12 cellular contexts compared by ENCODE assay signal in the genomic region with DNA sequence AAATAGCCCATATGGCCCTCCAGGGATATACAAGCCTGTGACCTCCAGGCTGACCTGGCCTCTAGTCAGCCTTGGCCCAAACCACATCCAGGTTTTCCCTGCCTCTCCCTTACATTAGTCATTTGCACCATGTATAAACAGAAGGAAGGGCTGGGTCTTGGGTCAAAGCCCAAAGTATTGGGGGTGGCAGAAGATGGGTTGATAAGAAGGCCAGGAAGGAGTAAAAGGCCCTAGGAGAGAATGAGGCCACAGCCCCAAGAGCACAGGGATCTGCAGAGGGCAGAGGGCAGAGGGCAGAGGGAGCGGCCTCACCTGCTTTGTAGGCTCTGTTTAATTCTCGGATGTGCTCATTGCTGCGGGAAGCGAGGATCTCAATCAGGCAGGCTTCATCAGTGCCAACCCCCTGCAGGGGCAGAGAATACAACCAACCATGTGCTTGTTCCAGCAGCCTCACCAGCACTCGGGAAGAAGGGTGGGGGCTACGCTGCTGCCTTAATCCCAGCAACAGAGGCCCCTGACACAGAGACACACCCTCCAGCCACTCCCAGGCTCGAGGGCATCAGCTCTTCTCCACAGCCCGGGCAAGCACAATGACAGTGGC. TPM values are rescaled to one million over a fixed set of nuclear protein-coding genes. Genes with fewer than 3 reads are reported as not detected.
DNase-seq lines count a peak whose midpoint lies in the region; ATAC-seq and TF ChIP-seq lines count a peak whose summit lies in the region.
"Had no signal": no experiment of that assay in that cellular context is flagged by ENCODE, and none has a peak within 500 bp of the region (broad histone marks: within the 10 kb centered on the region; RNA-seq: fewer than 3 reads in every experiment).

No MANE protein-coding gene starts in this region.

- H3K4me3 ChIP-seq in PC-3 (ENCODE audit: low read length) (peak overlapping the region; percentile 23), gastrocnemius medialis (no peak overlapping the region)

- H3K36me3 ChIP-seq in PC-3 (ENCODE audit: low read depth, low read length) = peaks cover 74% of the 10 kb centered on the region
- peaks cover 0 to 38% of the 10 kb centered on the region in 2 donors for H3K36me3 ChIP-seq in gastrocnemius medialis

- BruUV-seq in PC-3 (replicated peaks; lab: Mats Ljungman, UMichigan) = TSS peak; percentile 19

- H3F3A ChIP-seq in PC-3 (ENCODE audit: low read length, unreplicated experiment) = peaks cover 12% of the 10 kb centered on the region

- in situ Hi-C loops in Caki2 (cut with HindIII; ENCODE audit: low pct_unique_long_range_greater_than_20kb, low sequenced_read_pairs) = no loop called here
- in situ Hi-C loops in gastrocnemius medialis (cut with MboI; ENCODE audit: low sequenced_read_pairs in 4 of 4) = loop anchor here in 1 of 4 donors (5.0 kb wide), 1 partner anchor 38 kb away; no protein-coding TSS in a partner anchor

- TF ChIP-seq CTCF in PC-3 (conservative IDR thresholded peaks at IDR 0.05; ENCODE audit: low read depth, low read length) = no peak
- no peak for TF ChIP-seq CTCF in gastrocnemius medialis (IDR thresholded peaks at IDR 0.05 in 4 of 5, conservative IDR thresholded peaks at IDR 0.05 in 1 of 5)

- H3K27me3 ChIP-seq in PC-3 (ENCODE audit: low read length) = no peaks in the 10 kb centered on the region
- no peaks in the 10 kb centered on the region for H3K27me3 ChIP-seq in gastrocnemius medialis

- TF ChIP-seq POLR2A in gastrocnemius medialis (IDR thresholded peaks at IDR 0.05) = no peak

- H3K4me1 ChIP-seq in PC-3 (ENCODE audit: insufficient read depth, low read length) (peaks cover 55% of the 10 kb centered on the region), gastrocnemius medialis (peaks cover 66 to 92% of the 10 kb centered on the region in 2 donors)

- no peaks in the 10 kb centered on the region for H3K9me2 ChIP-seq in PC-3 (replicated peaks; ENCODE audit: low read length)

- DNase-seq in Caki2 (ENCODE audit: low read depth) (peak; percentile 45), PC-3 (peak; percentile 100), fibroblast of gingiva (ENCODE audit: low read depth) (peak; percentile 89), gastrocnemius medialis (no peak), pons (ENCODE audit: low spot score) (no peak)
- DNase-seq in stimulated activated CD8-positive, alpha-beta memory T cell treated with anti-CD3 and anti-CD28 coated beads, Interleukin-4, amount 100 ng/mL, for 48 hours = no peak
- DNase-seq in activated T-cell treated with anti-CD3 and anti-CD28 coated beads, Interleukin-2, amount 50 U/mL, for 1 hour = no peak
- DNase-seq: central memory CD4-positive, alpha-beta T cell; kidney glomerular epithelial cell; NCI-H2227 treated with DMSO at 0.1 percent for 48 hours; stimulated activated CD4-positive, alpha-beta T cell treated with anti-CD3 and anti-CD28 coated beads, Interleukin-15, amount 100 ng/mL, for 24 hours had no signal

- H3K9ac ChIP-seq in PC-3 (ENCODE audit: low read length) = peak overlapping the region; percentile 61

- ATAC-seq in PC-3 (peak; percentile 71), gastrocnemius medialis (no peak), GM18868 (IDR thresholded peaks at IDR 0.05; ENCODE audit: unreplicated experiment) (no peak)

- peaks cover 28% of the 10 kb centered on the region for H3K79me2 ChIP-seq in PC-3 (ENCODE audit: low read length)

- H3K9me3 ChIP-seq in PC-3 (ENCODE audit: low read length) = no peaks in the 10 kb centered on the region
- no peaks in the 10 kb centered on the region for H3K9me3 ChIP-seq in gastrocnemius medialis

- H4K20me1 ChIP-seq in PC-3 (ENCODE audit: low read length) = peaks cover 5% of the 10 kb centered on the region

- H3K4me2 ChIP-seq in PC-3 (ENCODE audit: low read length) = peak overlapping the region; percentile 58

- POLR2A ChIA-PET in PC-3 (lab: Charles Lee; ENCODE audit: unreplicated experiment) = no interaction called here

- intact Hi-C loops in PC-3 (cut with micrococcal nuclease) (loop anchor here (1.0 kb wide), 5 partner anchors 18 to 720 kb away; no protein-coding TSS in a partner anchor), gastrocnemius medialis (cut with DNase I; ENCODE audit: low total_unique reads) (no loop called here)

- peak overlapping the region; percentile 78 for H3K27ac ChIP-seq in PC-3 (ENCODE audit: low read length)
- H3K27ac ChIP-seq in gastrocnemius medialis = peak overlapping the region; percentile 71 to 92 (median 80)

- CTCF ChIA-PET in PC-3 (lab: Charles Lee) = interaction anchor here (2.0 kb wide), 1 partner anchor 19 kb away, joined by 12 read pairs; no protein-coding TSS in a partner anchor

- H2AFZ ChIP-seq in PC-3 (ENCODE audit: low read length) = no peak overlapping the region

RNA-seq across cellular contexts. Expression of gene PLAC9, which starts 31.3 kb away (rescaled TPM):
- not detected in 2 replicates for total RNA-seq in Caki2 (2014; rRNA removed; shearing (Covaris generic); ENCODE audit: low replicate concordance)
- 0.81 and 2.0 TPM in 2 replicates for total RNA-seq in PC-3 (2014; rRNA removed)
- 10 to 100 TPM in 1 of 4 donors, 1 to 10 TPM in 3; 4.6 to 16.1 (median 6.9) TPM for total RNA-seq in gastrocnemius medialis

RNA-seq across cellular contexts. Expression of gene ANXA11, which starts 41.5 kb away (rescaled TPM):
- 170 and 209 TPM in 2 replicates for total RNA-seq in Caki2 (2014; rRNA removed; shearing (Covaris generic); ENCODE audit: low replicate concordance)
- total RNA-seq in PC-3 (2014; rRNA removed) = 434 and 520 TPM in 2 replicates
- 100 to 1,000 TPM; 142 to 202 (median 173) TPM for total RNA-seq in gastrocnemius medialis

Comparison
In these comparisons a context has a peak if more than half of its experiments do, and no peak if none do; other contexts are left out.
1. DNase-seq: peak in Caki2 (single experiment), PC-3 (single experiment) and fibroblast of gingiva (single experiment); none in gastrocnemius medialis (0 of 2), pons (single experiment), stimulated activated CD8-positive, alpha-beta memory T cell treated with anti-CD3 and anti-CD28 coated beads, Interleukin-4, amount 100 ng/mL, for 48 hours (single experiment) and activated T-cell treated with anti-CD3 and anti-CD28 coated beads, Interleukin-2, amount 50 U/mL, for 1 hour (single experiment).